8 cellular contexts compared by ENCODE assay signal in the genomic region with DNA sequence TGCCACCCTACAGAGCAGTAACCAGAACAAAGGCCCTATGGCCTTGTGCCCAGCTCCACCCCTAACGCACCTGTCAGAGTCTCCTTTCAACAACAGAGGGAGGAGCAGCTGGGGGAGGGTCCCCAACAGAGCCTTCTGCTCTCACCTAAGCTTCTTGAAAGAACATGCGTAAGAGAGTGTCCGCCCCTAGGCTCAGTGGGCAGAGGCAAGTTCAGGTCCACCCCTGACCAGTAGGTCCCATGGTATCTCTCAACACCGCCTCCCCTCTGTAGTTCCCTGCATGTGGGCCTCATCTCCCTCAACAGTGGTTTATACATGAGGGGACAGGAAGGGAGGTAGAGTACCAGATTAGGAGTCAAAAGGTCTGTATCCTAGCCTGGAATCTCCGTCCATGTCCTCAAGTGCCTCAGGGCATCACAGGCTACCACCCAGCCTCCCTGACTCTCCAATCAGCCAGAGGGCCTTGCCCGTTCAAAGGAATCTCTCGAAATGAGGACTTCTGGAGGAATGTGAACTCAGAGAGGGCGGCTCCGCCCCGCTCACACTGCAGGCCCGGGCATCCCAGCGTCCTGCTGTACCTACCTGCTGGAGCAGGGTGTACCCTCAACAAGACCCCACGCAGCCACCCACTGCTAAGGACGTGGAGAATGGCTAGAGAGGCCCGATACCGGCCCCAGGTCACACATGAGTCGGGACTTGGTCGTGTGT.
DNase-seq lines count a peak whose midpoint lies in the region; ATAC-seq lines count a peak whose summit lies in the region.

No MANE protein-coding gene starts in this region.

- H3K9ac ChIP-seq in iPS-20b (ENCODE audit: low read depth, low read length), result peak overlapping the region; percentile 89

- peak overlapping the region; percentile 90 for H3K4me3 ChIP-seq in iPS-20b (ENCODE audit: low read length)

- ATAC-seq in HG02759 (IDR thresholded peaks at IDR 0.05; ENCODE audit: unreplicated experiment), result peak; percentile 3
- no peak for ATAC-seq in activated naive CD8-positive, alpha-beta T cell treated with anti-CD3 and anti-CD28 coated beads, Interleukin-2, amount 50 U/mL, for 24 hours
- ATAC-seq in stimulated activated naive CD8-positive, alpha-beta T cell treated with anti-CD3 and anti-CD28 coated beads, Interleukin-15, Interleukin-2, amounts not matched to agents 100 U/mL and 50 U/mL, for 24 hours, result peak; percentile 2

- no peaks in the 10 kb centered on the region for H3K9me3 Mint-ChIP-seq in activated naive CD8-positive, alpha-beta T cell treated with anti-CD3 and anti-CD28 coated beads, Interleukin-2, amount 50 U/mL, for 24 hours

- peaks cover 20% of the 10 kb centered on the region for H3K4me1 Mint-ChIP-seq in activated naive CD8-positive, alpha-beta T cell treated with anti-CD3 and anti-CD28 coated beads, Interleukin-2, amount 50 U/mL, for 24 hours

- no peaks in the 10 kb centered on the region for H3K27me3 ChIP-seq in iPS-20b (ENCODE audit: insufficient read depth, low read length)

- H3K27me3 Mint-ChIP-seq in activated naive CD8-positive, alpha-beta T cell treated with anti-CD3 and anti-CD28 coated beads, Interleukin-2, amount 50 U/mL, for 24 hours, result no peaks in the 10 kb centered on the region

- H3K9me3 ChIP-seq in iPS-20b (ENCODE audit: insufficient read depth, low read depth, low read length), result no peaks in the 10 kb centered on the region

- no peak overlapping the region for H3K27ac Mint-ChIP-seq in activated naive CD8-positive, alpha-beta T cell treated with anti-CD3 and anti-CD28 coated beads, Interleukin-2, amount 50 U/mL, for 24 hours

- H3K27ac ChIP-seq in iPS-20b (ENCODE audit: low read length), result peak overlapping the region; percentile 8

- H3K36me3 Mint-ChIP-seq in activated naive CD8-positive, alpha-beta T cell treated with anti-CD3 and anti-CD28 coated beads, Interleukin-2, amount 50 U/mL, for 24 hours (ENCODE audit: low read depth), result peaks cover 7% of the 10 kb centered on the region

- H3K36me3 ChIP-seq in iPS-20b (ENCODE audit: insufficient read depth, low read depth, low read length), result peaks cover 20% of the 10 kb centered on the region

- H3K4me3 Mint-ChIP-seq in activated naive CD8-positive, alpha-beta T cell treated with anti-CD3 and anti-CD28 coated beads, Interleukin-2, amount 50 U/mL, for 24 hours, result peak overlapping the region; percentile 91

- peaks cover 11% of the 10 kb centered on the region for H3K4me1 ChIP-seq in iPS-20b (ENCODE audit: insufficient read depth, low read length)

- peak; percentile 23 to 73 (median 56) for DNase-seq in NCI-H1417 (lab: John Stamatoyannopoulos, UW)
- DNase-seq in NCI-H1417 treated with DMSO at 0.1 percent for 48 hours (lab: John Stamatoyannopoulos, UW), result no peak
- peak; percentile 67 for DNase-seq in NCI-H2171 treated with DMSO at 0.1 percent for 48 hours (lab: John Stamatoyannopoulos, UW)
- DNase-seq in activated naive CD8-positive, alpha-beta T cell treated with anti-CD3 and anti-CD28 coated beads, Interleukin-2, amount 50 U/mL, for 24 hours, result peak; percentile 11
- DNase-seq in stimulated activated naive CD8-positive, alpha-beta T cell treated with anti-CD3 and anti-CD28 coated beads, Interleukin-15, Interleukin-2, amounts not matched to agents 100 U/mL and 50 U/mL, for 24 hours, result peak; percentile 20
- DNase-seq in NCI-H446 (lab: John Stamatoyannopoulos, UW), result no peak

Comparison
In these comparisons a context has a peak if more than half of its experiments do, and no peak if none do; other contexts are left out.
1. DNase-seq: peak in NCI-H1417 (3 of 3), NCI-H2171 treated with DMSO at 0.1 percent for 48 hours (single experiment), activated naive CD8-positive, alpha-beta T cell treated with anti-CD3 and anti-CD28 coated beads, Interleukin-2, amount 50 U/mL, for 24 hours (single experiment) and stimulated activated naive CD8-positive, alpha-beta T cell treated with anti-CD3 and anti-CD28 coated beads, Interleukin-15, Interleukin-2, amounts not matched to agents 100 U/mL and 50 U/mL, for 24 hours (single experiment); none in NCI-H1417 treated with DMSO at 0.1 percent for 48 hours (single experiment) and NCI-H446 (0 of 2).